Comparison of ENCODE assay signal across 33 cellular contexts in the genomic region with DNA sequence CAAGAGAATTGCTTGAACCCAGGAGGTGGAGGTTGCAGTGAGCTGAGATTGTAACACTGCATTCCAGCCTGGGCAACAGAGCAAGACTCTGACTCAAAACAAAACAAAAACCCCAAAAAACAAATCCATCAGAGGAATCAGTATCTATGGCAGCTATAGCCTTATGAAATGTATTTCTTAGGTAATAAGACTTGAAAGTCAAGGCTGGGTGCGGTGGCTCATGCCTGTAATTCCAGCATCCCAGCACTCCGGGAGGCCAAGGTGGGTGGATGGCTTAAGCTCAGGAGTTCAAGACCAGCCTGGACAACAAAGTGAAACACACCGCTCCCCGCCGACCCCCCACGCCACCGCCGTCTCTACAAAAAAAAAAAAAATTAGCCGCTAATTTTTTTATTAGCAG. TPM values are rescaled to one million over a fixed set of nuclear protein-coding genes. Genes with fewer than 3 reads are reported as not detected.
"Had no signal": no experiment of that assay in that cellular context is flagged by ENCODE, and none has a peak within 500 bp of the region (broad histone marks: within the 10 kb centered on the region; RNA-seq: fewer than 3 reads in every experiment).

No MANE protein-coding gene starts in this region.

- H3K27ac ChIP-seq: adrenal gland, ascending aorta, cardiac muscle cell, VCaP had no signal

- H3K9me3 ChIP-seq: adrenal gland, ascending aorta had no signal

- FAIRE-seq: bronchial epithelial cell, TTC549 had no signal

- H3K4me1 ChIP-seq: adrenal gland, ascending aorta had no signal

- H3K4me3 ChIP-seq: adrenal gland, ascending aorta, cardiac muscle cell had no signal

- H3K27me3 ChIP-seq: adrenal gland, ascending aorta, cardiac muscle cell had no signal

- DNase-seq: activated B cell treated with CpG ODN at 0.5 μM for 24 hours; activated CD4-positive, alpha-beta memory T cell treated with anti-CD3 and anti-CD28 coated beads for 36 hours; activated CD4-positive, alpha-beta T cell treated with anti-CD3 and anti-CD28 coated beads for 4 hours; activated CD4-positive, alpha-beta T cell treated with anti-CD3 and anti-CD28 coated beads, Interleukin-2, amount 10 ng/mL, durations not matched to agents 24 days and 14 days; activated CD4-positive, alpha-beta T cell treated with anti-CD3 and anti-CD28 coated beads, Interleukin-2, amount 50 U/mL, for 1 hour; activated CD4-positive, alpha-beta T cell treated with anti-CD3 and anti-CD28 coated beads, Interleukin-2, amount 50 U/mL, for 4 hours; activated CD4-positive, CD25-positive, alpha-beta regulatory T cell treated with anti-CD3 and anti-CD28 coated beads, Interleukin-2, amount 50 U/mL, for 72 hours; activated CD8-positive, alpha-beta memory T cell treated with anti-CD3 and anti-CD28 coated beads for 24 hours; activated CD8-positive, alpha-beta memory T cell treated with anti-CD3 and anti-CD28 coated beads, Interleukin-2, amount 10 ng/mL, durations not matched to agents 7 days and 5 days; activated CD8-positive, alpha-beta memory T cell treated with anti-CD3 and anti-CD28 coated beads, Interleukin-2, amount 50 U/mL, for 48 hours; activated CD8-positive, alpha-beta T cell treated with anti-CD3 and anti-CD28 coated beads, Interleukin-2, amount 10 ng/mL, durations not matched to agents 7 days and 5 days; activated effector memory CD4-positive, alpha-beta T cell treated with anti-CD3 and anti-CD28 coated beads, Interleukin-2, amount 50 U/mL, for 16 hours; activated gamma-delta T cell treated with Interleukin-2 at 50 U/mL for 16 hours; activated naive CD4-positive, alpha-beta T cell; activated naive CD4-positive, alpha-beta T cell treated with anti-CD3 and anti-CD28 coated beads for 36 hours; activated naive CD4-positive, alpha-beta T cell treated with anti-CD3 and anti-CD28 coated beads, Interleukin-2, amount 50 U/mL, for 16 hours; activated naive CD8-positive, alpha-beta T cell treated with anti-CD3 and anti-CD28 coated beads for 36 hours; activated T-cell treated with anti-CD3 and anti-CD28 coated beads, Interleukin-2, amount 50 U/mL, for 4 hours; activated T-cell treated with anti-CD3 and anti-CD28 coated beads, Interleukin-2, amount 50 U/mL, for 72 hours; adrenal gland; amygdala; anterior cingulate cortex; caudate nucleus; T-helper 1 cell; T-helper 2 cell; T-helper 9 cell had no signal

- H3K36me3 ChIP-seq: adrenal gland, ascending aorta, cardiac muscle cell had no signal

- ATAC-seq: activated CD8-positive, alpha-beta memory T cell treated with anti-CD3 and anti-CD28 coated beads, Interleukin-2, amount 10 ng/mL, durations not matched to agents 7 days and 5 days; activated CD8-positive, alpha-beta T cell treated with anti-CD3 and anti-CD28 coated beads, Interleukin-2, amount 10 ng/mL, durations not matched to agents 7 days and 5 days; activated naive CD4-positive, alpha-beta T cell treated with anti-CD3 and anti-CD28 coated beads, Interleukin-2, amount 50 U/mL, for 72 hours; activated T-cell treated with anti-CD3 and anti-CD28 coated beads, Interleukin-2, amount 50 U/mL, for 4 hours; activated T-cell treated with anti-CD3 and anti-CD28 coated beads, Interleukin-2, amount 50 U/mL, for 72 hours; activated T-helper 17 cell treated with anti-CD3 and anti-CD28 coated beads, Interleukin-2, amount 50 U/mL, for 72 hours had no signal

RNA-seq across cellular contexts. Expression of a gene that starts 56.9 kb away (rescaled TPM):
- polyA plus RNA-seq: cardiac muscle cell had no signal
